7 cellular contexts compared by ENCODE assay signal in genomic region chr5:82274343-82275266, GRCh38. TPM values are rescaled to one million over a fixed set of nuclear protein-coding genes. Genes with fewer than 3 reads are reported as not detected.
DNase-seq lines count a peak whose midpoint lies in the region; TF ChIP-seq lines count a peak whose summit lies in the region.

No MANE protein-coding gene starts in this region.

- peak overlapping the region; percentile 57 for H3K27ac Mint-ChIP-seq in neural crest cell (ENCODE audit: unreplicated experiment)

- no peak for TF ChIP-seq CTCF in neural crest cell (conservative IDR thresholded peaks at IDR 0.05)

- DNase-seq in ELR (ENCODE audit: low read depth), result peak; percentile 38
- peak; percentile 29 for DNase-seq in HT1080 (ENCODE audit: low read depth)
- DNase-seq in activated naive CD4-positive, alpha-beta T cell treated with anti-CD3 and anti-CD28 coated beads, Interleukin-2, amount 50 U/mL, for 16 hours, result peak; percentile 17
- no peak for DNase-seq in neural crest cell (ENCODE audit: low read depth, low spot score)
- DNase-seq in activated gamma-delta T cell (lab: John Stamatoyannopoulos, UW), result no peak
- no peak for DNase-seq in SHP77 treated with DMSO at 0.1 percent for 48 hours (lab: John Stamatoyannopoulos, UW)
- DNase-seq in SW 1271 (lab: John Stamatoyannopoulos, UW), result no peak

- H3K4me3 Mint-ChIP-seq in neural crest cell, result peak overlapping the region; percentile 73

- no peaks in the 10 kb centered on the region for H3K9me3 Mint-ChIP-seq in neural crest cell

- H3K36me3 Mint-ChIP-seq in neural crest cell (ENCODE audit: low read depth), result peaks cover 50% of the 10 kb centered on the region

- peaks cover 60% of the 10 kb centered on the region for H3K4me1 Mint-ChIP-seq in neural crest cell

- H3K27me3 Mint-ChIP-seq in neural crest cell (ENCODE audit: low read depth), result no peaks in the 10 kb centered on the region

RNA-seq across cellular contexts. Expression of gene RPS23, which starts 3.5 kb away (rescaled TPM):
- 2,437 and 3,021 TPM in 2 replicates for total RNA-seq in HT1080 (2014; rRNA removed; shearing (Covaris generic))
- polyA plus RNA-seq in HT1080 (2015; cell fraction: cytosol; rRNA removed), result 5,465 and 6,080 TPM in 2 replicates
- polyA plus RNA-seq in HT1080 (2015; cell fraction: nucleus; rRNA removed), result 1,449 and 1,602 TPM in 2 replicates
- total RNA-seq in neural crest cell, result 2,549 and 2,556 TPM in 2 replicates

Comparison
In these comparisons a context has a peak if more than half of its experiments do, and no peak if none do; other contexts are left out.
1. DNase-seq: peak in ELR (single experiment), HT1080 (single experiment) and activated naive CD4-positive, alpha-beta T cell treated with anti-CD3 and anti-CD28 coated beads, Interleukin-2, amount 50 U/mL, for 16 hours (single experiment); none in neural crest cell (single experiment), activated gamma-delta T cell (single experiment), SHP77 treated with DMSO at 0.1 percent for 48 hours (single experiment) and SW 1271 (0 of 2).